Comparison of ENCODE assay signal across 7 cellular contexts in genomic region chr4:77300996-77301395, GRCh38.
DNase-seq lines count a peak whose midpoint lies in the region; ATAC-seq and TF ChIP-seq lines count a peak whose summit lies in the region.
"Not testable (repeated sequence)": the region's sequence is repeated elsewhere in the genome, so short reads cannot be mapped to it uniquely, and the experiment has no call there.

No MANE protein-coding gene starts in this region.

- H3F3A ChIP-seq in Loucy (ENCODE audit: low read depth), result not testable (repeated sequence)

- H3K4me3 ChIP-seq in Loucy (ENCODE audit: low read length, poor library complexity, severe bottlenecking); brain microvascular endothelial cell (ENCODE audit: low read depth, low read length): not testable (repeated sequence)
- H3K4me3 ChIP-seq in iPS-18a (ENCODE audit: low read length), result peak overlapping the region; percentile 14

- H3K9ac ChIP-seq in Loucy (ENCODE audit: low read depth, low read length, poor library complexity, severe bottlenecking); iPS-18a (ENCODE audit: low read length): not testable (repeated sequence)

- DNase-seq in ELF-1 (ENCODE audit: low read depth, low spot score) (peak; percentile 53), NCI-H82 treated with DMSO at 0.1 percent for 48 hours (lab: John Stamatoyannopoulos, UW; ENCODE audit: unreplicated experiment) (peak; percentile 0), brain microvascular endothelial cell (peak; percentile 3), myocyte (ENCODE audit: low read depth) (peak; percentile 20)
- DNase-seq in activated CD4-positive, alpha-beta T cell treated with anti-CD3 and anti-CD28 coated beads for 36 hours, result peak; percentile 5

- not testable (repeated sequence) for H3K4me3 Mint-ChIP-seq in activated CD4-positive, alpha-beta T cell treated with anti-CD3 and anti-CD28 coated beads for 36 hours

- not testable (repeated sequence) for H3K27ac ChIP-seq in brain microvascular endothelial cell; iPS-18a (ENCODE audit: low read length)

- H3K4me2 ChIP-seq in Loucy (ENCODE audit: low read depth, low read length, poor library complexity, severe bottlenecking), result peak overlapping the region; percentile 31

- peak overlapping the region; percentile 54; the same call in 1 of the 2 replicates for H2AFZ ChIP-seq in Loucy (ENCODE audit: low read length)

- in situ Hi-C loops in brain microvascular endothelial cell (cut with HindIII; ENCODE audit: low pct_ligation_motif_present, low sequenced_read_pairs), result not testable (repeated sequence)

- not testable (repeated sequence) for H3K4me1 Mint-ChIP-seq in activated CD4-positive, alpha-beta T cell treated with anti-CD3 and anti-CD28 coated beads for 36 hours

- not testable (repeated sequence) for H3K9me2 ChIP-seq in Loucy (replicated peaks; ENCODE audit: low read depth, low read length)

- CTCF ChIA-PET in activated CD4-positive, alpha-beta T cell treated with anti-CD3 and anti-CD28 coated beads for 36 hours (lab: Charles Lee), result not testable (repeated sequence)

- H3K27ac Mint-ChIP-seq in activated CD4-positive, alpha-beta T cell treated with anti-CD3 and anti-CD28 coated beads for 36 hours, result not testable (repeated sequence)

- H3K27me3 ChIP-seq in Loucy (ENCODE audit: insufficient read depth, low read length, poor library complexity, severe bottlenecking); brain microvascular endothelial cell (replicated peaks); iPS-18a (ENCODE audit: control insufficient read depth, insufficient read depth, low read length): not testable (repeated sequence)

- TF ChIP-seq CTCF in Loucy (conservative IDR thresholded peaks at IDR 0.05; ENCODE audit: low read length); brain microvascular endothelial cell (IDR thresholded peaks at IDR 0.05; ENCODE audit: low read depth, low read length, missing control alignments): not testable (repeated sequence)

- not testable (repeated sequence) for H3K9me3 Mint-ChIP-seq in activated CD4-positive, alpha-beta T cell treated with anti-CD3 and anti-CD28 coated beads for 36 hours (ENCODE audit: low read depth)

- not testable (repeated sequence) for H3K36me3 ChIP-seq in Loucy (ENCODE audit: insufficient read depth, low read length); brain microvascular endothelial cell (replicated peaks); iPS-18a (ENCODE audit: control insufficient read depth, low read depth, low read length)

- not testable (repeated sequence) for H3K4me1 ChIP-seq in Loucy (ENCODE audit: insufficient read depth, low read length, poor library complexity, severe bottlenecking); iPS-18a (ENCODE audit: control insufficient read depth, low read depth, low read length)

- intact Hi-C loops in activated CD4-positive, alpha-beta T cell treated with anti-CD3 and anti-CD28 coated beads for 36 hours (cut with DNase I, micrococcal nuclease), result not testable (repeated sequence)

- POLR2A ChIA-PET in activated CD4-positive, alpha-beta T cell treated with anti-CD3 and anti-CD28 coated beads for 36 hours (lab: Charles Lee), result interaction anchor here (0.7 kb wide), 1 partner anchor 256 kb away, joined by 3 read pairs; no protein-coding TSS in a partner anchor

- ATAC-seq in activated CD4-positive, alpha-beta T cell treated with anti-CD3 and anti-CD28 coated beads for 36 hours, result not testable (repeated sequence)

- not testable (repeated sequence) for H3K79me2 ChIP-seq in Loucy (ENCODE audit: insufficient read depth, low read length)

- H4K20me1 ChIP-seq in Loucy (ENCODE audit: insufficient read depth, low read length, poor library complexity, severe bottlenecking), result not testable (repeated sequence)

- not testable (repeated sequence) for H3K36me3 Mint-ChIP-seq in activated CD4-positive, alpha-beta T cell treated with anti-CD3 and anti-CD28 coated beads for 36 hours (ENCODE audit: low read depth)

- not testable (repeated sequence) for H3K9me3 ChIP-seq in Loucy (ENCODE audit: insufficient read depth, low read depth, low read length); iPS-18a (ENCODE audit: control insufficient read depth, low read depth, low read length)

- peaks cover 15% of the 10 kb centered on the region for H3K27me3 Mint-ChIP-seq in activated CD4-positive, alpha-beta T cell treated with anti-CD3 and anti-CD28 coated beads for 36 hours

Comparison
In these comparisons a context has a peak if more than half of its experiments do, and no peak if none do; other contexts are left out.
1. DNase-seq: peak in every context shown above with its lines; median percentile 53 in ELF-1; 20 in myocyte; 5 in activated CD4-positive, alpha-beta T cell treated with anti-CD3 and anti-CD28 coated beads for 36 hours; 3 in brain microvascular endothelial cell; 0 in NCI-H82 treated with DMSO at 0.1 percent for 48 hours.